In genomic region chr3:129399895-129400357, GRCh38 we compare ENCODE assay signal across 8 cellular contexts. TPM values are rescaled to one million over a fixed set of nuclear protein-coding genes. Genes with fewer than 3 reads are reported as not detected.
DNase-seq lines count a peak whose midpoint lies in the region; ATAC-seq and TF ChIP-seq lines count a peak whose summit lies in the region.

No MANE protein-coding gene starts in this region.

- peak overlapping the region in 1 of 2 donors; percentile 95 for H3K4me3 ChIP-seq in right atrium auricular region
- peak overlapping the region; percentile 89 for H3K4me3 ChIP-seq in stomach smooth muscle (ENCODE audit: low read length in 2 of 2)

- peaks cover 0 to 32% of the 10 kb centered on the region in 2 donors for H3K4me1 ChIP-seq in right atrium auricular region
- H3K4me1 ChIP-seq in stomach smooth muscle (ENCODE audit: control insufficient read depth, insufficient read depth, low read length): peaks cover 10% of the 10 kb centered on the region

- CTCF ChIA-PET in WTC11 (lab: Charles Lee): interaction anchor here (0.6 to 1.5 kb wide), 5 partner anchors 12 to 194 kb away, joined by 3 read pairs; partner anchors contain the start of genes IFT122 and MBD4

- H3K9ac ChIP-seq in stomach smooth muscle (ENCODE audit: low read length in 2 of 2): peak overlapping the region; percentile 77 to 88

- no peaks in the 10 kb centered on the region for H3K9me3 Mint-ChIP-seq in WTC11

- H3K9me3 ChIP-seq in right atrium auricular region: no peaks in the 10 kb centered on the region
- H3K9me3 ChIP-seq in stomach smooth muscle (ENCODE audit: control insufficient read depth in 2 of 2, low read length in 2 of 2): no peaks in the 10 kb centered on the region

- no peak overlapping the region for H3K27ac Mint-ChIP-seq in WTC11

- H3K36me3 ChIP-seq in right atrium auricular region (no peaks in the 10 kb centered on the region), stomach smooth muscle (ENCODE audit: control insufficient read depth in 2 of 2, insufficient read depth in 2 of 2, low read length in 2 of 2) (peaks cover 0 to 6% of the 10 kb centered on the region in 2 donors)

- H3K27me3 ChIP-seq in right atrium auricular region: no peaks in the 10 kb centered on the region
- no peaks in the 10 kb centered on the region for H3K27me3 ChIP-seq in stomach smooth muscle (ENCODE audit: control insufficient read depth in 1 of 2, insufficient read depth in 2 of 2, low read length in 2 of 2)

- H3K27me3 Mint-ChIP-seq in WTC11 (ENCODE audit: low read depth): no peaks in the 10 kb centered on the region

- in situ Hi-C loops in GM13977 (cut with MboI; ENCODE audit: low pct_unique_long_range_greater_than_20kb, low sequenced_read_pairs, unreplicated experiment): no loop called here

- POLR2A ChIA-PET in WTC11 (lab: Charles Lee): interaction anchor here (0.6 to 1.0 kb wide), 4 partner anchors 14 to 79 kb away, joined by 3 to 5 read pairs (median 4); partner anchors contain the start of genes IFT122 and MBD4

- ATAC-seq in HG02852 (IDR thresholded peaks at IDR 0.05; ENCODE audit: unreplicated experiment): peak; percentile 11
- no peak for ATAC-seq in WTC11

- H3K36me3 Mint-ChIP-seq in WTC11: peaks cover 8% of the 10 kb centered on the region; the same call in 1 of the 2 replicates

- peak overlapping the region; percentile 91 to 93 for H3K27ac ChIP-seq in right atrium auricular region
- peak overlapping the region; percentile 77 for H3K27ac ChIP-seq in stomach smooth muscle (ENCODE audit: low read length)

- peaks cover 9% of the 10 kb centered on the region for H3K4me1 Mint-ChIP-seq in WTC11

- DNase-seq in GF-D8 (lab: John Stamatoyannopoulos, UW) (peak; percentile 28), WTC11 (ENCODE audit: low spot score) (no peak), right atrium auricular region (ENCODE audit: low spot score) (no peak), GM13977 (ENCODE audit: low spot score) (no peak), retina (no peak), RPMI8226 (no peak)

- H3K4me3 Mint-ChIP-seq in WTC11: peak overlapping the region; percentile 100

- TF ChIP-seq CTCF in WTC11 (IDR thresholded peaks at IDR 0.05) (no peak), right atrium auricular region (IDR thresholded peaks at IDR 0.05) (peak; percentile 1 to 5), GM13977 (IDR thresholded peaks at IDR 0.05; ENCODE audit: extremely low read depth, insufficient read depth, missing control alignments) (no peak)

TF ChIP-seq in WTC11, 78 proteins besides CTCF, POLR2A, EP300 and RAD21:
- TF ChIP-seq IRF1 (CRISPR knock-in tag; IDR thresholded peaks at IDR 0.05) (no peak), NFE2L1 (CRISPR knock-in tag; IDR thresholded peaks at IDR 0.05) (no peak), ZNF671 (CRISPR knock-in tag; IDR thresholded peaks at IDR 0.05) (no peak), ZNF138 (CRISPR knock-in tag; conservative IDR thresholded peaks at IDR 0.05) (no peak), FOXK1 (CRISPR knock-in tag; IDR thresholded peaks at IDR 0.05) (no peak), MXD4 (CRISPR knock-in tag; IDR thresholded peaks at IDR 0.05; ENCODE audit: borderline replicate concordance) (no peak)

RNA-seq across cellular contexts. Expression of gene EFCAB12, which starts 28.5 kb away (rescaled TPM):
- total RNA-seq in WTC11 (2021): 0.16 to 0.34 TPM (median 0.20 TPM) in 3 replicates
- total RNA-seq in right atrium auricular region: under 1 TPM in 1 of 2 donors, not detected in 1; 0.28 TPM

RNA-seq across cellular contexts. Expression of gene MBD4, which starts 39.8 kb away (rescaled TPM):
- total RNA-seq in WTC11 (2021): 31.4 to 36.9 TPM (median 33.0 TPM) in 3 replicates
- total RNA-seq in right atrium auricular region: 10 to 100 TPM; 17.8 to 26.4 TPM

RNA-seq across cellular contexts. Expression of gene IFT122, which starts 40.1 kb away (rescaled TPM):
- 21.6 to 24.2 TPM (median 22.8 TPM) in 3 replicates for total RNA-seq in WTC11 (2021)
- 10 to 100 TPM; 18.5 to 36.9 TPM for total RNA-seq in right atrium auricular region

Comparison
In these comparisons a context has a peak if more than half of its experiments do, and no peak if none do; other contexts are left out.
1. CTCF ChIP-seq: peak in right atrium auricular region (2 of 2); none in WTC11 (single experiment) and GM13977 (single experiment).